19 cellular contexts compared by ENCODE assay signal in genomic region chr6:506920-507523, GRCh38.
DNase-seq lines count a peak whose midpoint lies in the region; ATAC-seq, FAIRE-seq and TF ChIP-seq lines count a peak whose summit lies in the region.
"Had no signal": no experiment of that assay in that cellular context is flagged by ENCODE, and none has a peak within 500 bp of the region (broad histone marks: within the 10 kb centered on the region; RNA-seq: fewer than 3 reads in every experiment).

No MANE protein-coding gene starts in this region.

- no peaks in the 10 kb centered on the region for H3K9me3 Mint-ChIP-seq in activated naive CD4-positive, alpha-beta T cell treated with anti-CD3 and anti-CD28 coated beads for 36 hours
- no peaks in the 10 kb centered on the region for H3K9me3 Mint-ChIP-seq in T-cell
- no peaks in the 10 kb centered on the region for H3K9me3 Mint-ChIP-seq in stimulated activated naive CD8-positive, alpha-beta T cell treated with anti-CD3 and anti-CD28 coated beads, Interleukin-15, amount 100 ng/mL, for 72 hours
- H3K9me3 Mint-ChIP-seq: brain, endodermal cell, naive B cell had no signal

- in situ Hi-C loops in GM12878 (cut with MboI) = no loop called here

- H4K20me1 ChIP-seq in GM12878 (ENCODE audit: control insufficient read depth, insufficient read depth) (no peaks in the 10 kb centered on the region), PC-9 (ENCODE audit: insufficient read depth) (no peaks in the 10 kb centered on the region)

- no peaks in the 10 kb centered on the region for H3K9me2 ChIP-seq in PC-9 (ENCODE audit: insufficient read depth)

- H3K9me3 ChIP-seq in GM12878 (replicated peaks; ENCODE audit: control insufficient read depth, insufficient read depth, low read length) (no peaks in the 10 kb centered on the region), PC-9 (ENCODE audit: insufficient read depth, low read depth) (no peaks in the 10 kb centered on the region), upper lobe of right lung (no peaks in the 10 kb centered on the region)
- H3K9me3 ChIP-seq: HAP-1, sigmoid colon, thoracic aorta had no signal

- no peak for TF ChIP-seq EP300 in GM12878 (IDR thresholded peaks at IDR 0.05; ENCODE audit: borderline replicate concordance in 1 of 2, control insufficient read depth in 1 of 2, low read depth in 2 of 2, low read length in 2 of 2)

- peaks cover 11% of the 10 kb centered on the region for H3K4me1 ChIP-seq in GM12878 (ENCODE audit: control insufficient read depth, insufficient read depth, low read length)
- H3K4me1 ChIP-seq in PC-9 (replicated peaks; ENCODE audit: insufficient read depth) = no peaks in the 10 kb centered on the region
- no peaks in the 10 kb centered on the region for H3K4me1 ChIP-seq in upper lobe of right lung
- H3K4me1 ChIP-seq: HAP-1, sigmoid colon had no signal

- H3K79me2 ChIP-seq in GM12878 (ENCODE audit: control insufficient read depth, insufficient read depth, low read length) (no peaks in the 10 kb centered on the region), PC-9 (ENCODE audit: low read depth) (no peaks in the 10 kb centered on the region)

- CTCF ChIA-PET in activated naive CD4-positive, alpha-beta T cell treated with anti-CD3 and anti-CD28 coated beads for 36 hours (lab: Charles Lee) = interaction anchor here (0.7 to 0.9 kb wide), 3 partner anchors 18 to 109 kb away, joined by 3 read pairs; no protein-coding TSS in a partner anchor
- CTCF ChIA-PET in T-cell (lab: Charles Lee) = interaction anchor here in 1 of 2 donors (0.8 kb wide), 1 partner anchor 176 kb away, joined by 4 read pairs; no protein-coding TSS in a partner anchor
- CTCF ChIA-PET in GM12878 (lab: Yijun Ruan, JAX) = interaction anchor here (0.8 to 1.3 kb wide), 2 partner anchors 11 to 86 kb away, joined by 4 to 6 read pairs; no protein-coding TSS in a partner anchor
- CTCF ChIA-PET in PC-9 (lab: Charles Lee) = no interaction called here

- RAD21 ChIA-PET in GM12878 (lab: Charles Lee; ENCODE audit: unreplicated experiment) = no interaction called here

- intact Hi-C loops in activated naive CD4-positive, alpha-beta T cell treated with anti-CD3 and anti-CD28 coated beads for 36 hours (cut with micrococcal nuclease) = loop anchor here (1.0 to 5.0 kb wide), 8 partner anchors 9 to 215 kb away; partner anchors contain the start of genes DUSP22 and IRF4
- intact Hi-C loops in GM12878 (cut with micrococcal nuclease; ENCODE audit: unreplicated experiment) = no loop called here
- intact Hi-C loops in PC-9 (cut with micrococcal nuclease; ENCODE audit: unreplicated experiment) = no loop called here
- intact Hi-C loops in upper lobe of right lung (cut with DNase I) = no loop called here

- H3K36me3 Mint-ChIP-seq in activated naive CD4-positive, alpha-beta T cell treated with anti-CD3 and anti-CD28 coated beads for 36 hours (ENCODE audit: low read depth) = peaks cover 3% of the 10 kb centered on the region
- peaks cover 25% of the 10 kb centered on the region for H3K36me3 Mint-ChIP-seq in T-cell

- TF ChIP-seq CTCF in GM12878 (IDR thresholded peaks at IDR 0.05 in 2 of 3, conservative IDR thresholded peaks at IDR 0.05 in 1 of 3; ENCODE audit: control insufficient read depth in 2 of 3, extremely low read depth in 1 of 3, insufficient read depth in 1 of 3, low read depth in 3 of 3, low read length in 3 of 3) (no peak), PC-9 (conservative IDR thresholded peaks at IDR 0.05) (no peak), upper lobe of right lung (IDR thresholded peaks at IDR 0.05) (no peak)

- peaks cover 98% of the 10 kb centered on the region for H3K4me1 Mint-ChIP-seq in activated naive CD4-positive, alpha-beta T cell treated with anti-CD3 and anti-CD28 coated beads for 36 hours (ENCODE audit: low read depth)
- peaks cover 70 to 83% (median 70%) of the 10 kb centered on the region in 3 donors for H3K4me1 Mint-ChIP-seq in T-cell
- peaks cover 100% of the 10 kb centered on the region for H3K4me1 Mint-ChIP-seq in stimulated activated naive CD8-positive, alpha-beta T cell treated with anti-CD3 and anti-CD28 coated beads, Interleukin-15, amount 100 ng/mL, for 72 hours
- H3K4me1 Mint-ChIP-seq: endodermal cell had no signal

- ATAC-seq in T-cell (replicated peaks in 1 of 4) (no peak), GM12878 (no peak), upper lobe of right lung (no peak)
- peak; percentile 16 for ATAC-seq in stimulated activated naive CD8-positive, alpha-beta T cell treated with anti-CD3 and anti-CD28 coated beads, Interleukin-15, amount 100 ng/mL, for 72 hours

- H3K27me3 Mint-ChIP-seq in activated naive CD4-positive, alpha-beta T cell treated with anti-CD3 and anti-CD28 coated beads for 36 hours (ENCODE audit: low read depth) = no peaks in the 10 kb centered on the region
- no peaks in the 10 kb centered on the region for H3K27me3 Mint-ChIP-seq in T-cell
- H3K27me3 Mint-ChIP-seq in stimulated activated naive CD8-positive, alpha-beta T cell treated with anti-CD3 and anti-CD28 coated beads, Interleukin-15, amount 100 ng/mL, for 72 hours = no peaks in the 10 kb centered on the region
- H3K27me3 Mint-ChIP-seq: brain, naive B cell had no signal

- H3K27ac ChIP-seq in GM12878 (ENCODE audit: control insufficient read depth, insufficient read depth) (no peak overlapping the region), PC-9 (no peak overlapping the region), upper lobe of right lung (no peak overlapping the region)
- H3K27ac ChIP-seq: sigmoid colon, thoracic aorta, WERI-Rb-1 had no signal

- no peaks in the 10 kb centered on the region for H3K27me3 ChIP-seq in GM12878 (replicated peaks in 1 of 2; ENCODE audit: control insufficient read depth in 2 of 2, insufficient read depth in 2 of 2, low read length in 1 of 2)
- H3K27me3 ChIP-seq in PC-9 (ENCODE audit: insufficient read depth, low read depth) = no peaks in the 10 kb centered on the region
- H3K27me3 ChIP-seq in upper lobe of right lung = no peaks in the 10 kb centered on the region
- H3K27me3 ChIP-seq: sigmoid colon had no signal

- TF ChIP-seq POLR2A in GM12878 (IDR thresholded peaks at IDR 0.05; ENCODE audit: low read depth, low read length) = no peak

- peak overlapping the region; percentile 55 for H3K4me3 Mint-ChIP-seq in activated naive CD4-positive, alpha-beta T cell treated with anti-CD3 and anti-CD28 coated beads for 36 hours
- H3K4me3 Mint-ChIP-seq in T-cell = peak overlapping the region in 1 of 3 donors; percentile 43
- peak overlapping the region; percentile 70 to 82 for H3K4me3 Mint-ChIP-seq in stimulated activated naive CD8-positive, alpha-beta T cell treated with anti-CD3 and anti-CD28 coated beads, Interleukin-15, amount 100 ng/mL, for 72 hours
- H3K4me3 Mint-ChIP-seq: brain, endodermal cell had no signal

- no peak for TF ChIP-seq RAD21 in GM12878 (IDR thresholded peaks at IDR 0.05; ENCODE audit: insufficient read depth, low read depth, low read length)

- SMC1A ChIA-PET in GM12878 (lab: Charles Lee; ENCODE audit: uncharacterized antibody, unreplicated experiment) = interaction anchor here (0.8 to 1.2 kb wide), 4 partner anchors 11 to 44 kb away, joined by 3 to 4 read pairs (median 4); no protein-coding TSS in a partner anchor

- peak overlapping the region; percentile 99 for H3K27ac Mint-ChIP-seq in activated naive CD4-positive, alpha-beta T cell treated with anti-CD3 and anti-CD28 coated beads for 36 hours
- peak overlapping the region; percentile 76 to 81 for H3K27ac Mint-ChIP-seq in T-cell
- peak overlapping the region; percentile 97 to 99 for H3K27ac Mint-ChIP-seq in stimulated activated naive CD8-positive, alpha-beta T cell treated with anti-CD3 and anti-CD28 coated beads, Interleukin-15, amount 100 ng/mL, for 72 hours
- H3K27ac Mint-ChIP-seq: endodermal cell had no signal

- no peak for FAIRE-seq in GM12878 (lab: Jason Lieb, UNC)
- FAIRE-seq: colon had no signal

- BruUV-seq in GM12878 (replicated peaks; lab: Mats Ljungman, UMichigan) (no TSS peak), PC-9 (replicated peaks; lab: Mats Ljungman, UMichigan) (no TSS peak)

- POLR2A ChIA-PET in T-cell (lab: Charles Lee) = no interaction called here
- POLR2A ChIA-PET in GM12878 (lab: Charles Lee) = no interaction called here
- POLR2A ChIA-PET in PC-9 (lab: Charles Lee; ENCODE audit: unreplicated experiment) = interaction anchor here (0.7 kb wide), 1 partner anchor 216 kb away, joined by 3 read pairs; no protein-coding TSS in a partner anchor

- H3K36me3 ChIP-seq in GM12878 (ENCODE audit: control insufficient read depth in 2 of 2, insufficient read depth in 2 of 2, low read length in 1 of 2) = no peaks in the 10 kb centered on the region
- H3K36me3 ChIP-seq in PC-9 (ENCODE audit: low read depth) = no peaks in the 10 kb centered on the region
- peaks cover 7% of the 10 kb centered on the region for H3K36me3 ChIP-seq in upper lobe of right lung
- H3K36me3 ChIP-seq: HAP-1, thoracic aorta, WERI-Rb-1 had no signal

- H2AFZ ChIP-seq in GM12878 (ENCODE audit: control insufficient read depth, low read depth, low read length) (no peak overlapping the region), PC-9 (no peak overlapping the region)

- no peak overlapping the region for H3K9ac ChIP-seq in GM12878 (ENCODE audit: control insufficient read depth, insufficient read depth, low read length)

- H3K4me2 ChIP-seq in GM12878 (ENCODE audit: control insufficient read depth, insufficient read depth) (peak overlapping the region; percentile 44), PC-9 (no peak overlapping the region)

- no peak overlapping the region for H3K4me3 ChIP-seq in GM12878
- H3K4me3 ChIP-seq in PC-9 = no peak overlapping the region
- no peak overlapping the region for H3K4me3 ChIP-seq in upper lobe of right lung
- H3K4me3 ChIP-seq: HAP-1, sigmoid colon, thoracic aorta had no signal

- DNase-seq in activated naive CD4-positive, alpha-beta T cell treated with anti-CD3 and anti-CD28 coated beads for 36 hours = no peak
- no peak for DNase-seq in activated naive CD4-positive, alpha-beta T cell (lab: John Stamatoyannopoulos, UW)
- no peak for DNase-seq in T-cell
- no peak for DNase-seq in GM12878 (ENCODE audit: low read depth, low spot score)
- no peak for DNase-seq in stimulated activated naive CD8-positive, alpha-beta T cell treated with anti-CD3 and anti-CD28 coated beads, Interleukin-15, amount 100 ng/mL, for 72 hours
- DNase-seq in PC-9 = no peak
- no peak for DNase-seq in upper lobe of right lung
- DNase-seq: DMS79 treated with DMSO at 0.1 percent for 48 hours, endodermal cell, KG1, naive B cell, NCI-H2171 treated with DMSO at 0.1 percent for 48 hours, NCI-H69, sigmoid colon, WERI-Rb-1 had no signal

- no peaks in the 10 kb centered on the region for H3F3A ChIP-seq in PC-9 (ENCODE audit: insufficient read depth, low read depth)

TF ChIP-seq in GM12878, 131 proteins besides CTCF, POLR2A, EP300 and RAD21 (continues in another document):
- TF ChIP-seq RCOR1 (conservative IDR thresholded peaks at IDR 0.05; ENCODE audit: low read depth, low read length) (no peak), ATF7 (IDR thresholded peaks at IDR 0.05; ENCODE audit: low read depth) (no peak), LARP7 (IDR thresholded peaks at IDR 0.05) (no peak)
